Comparison of ENCODE assay signal across 7 cellular contexts in the genomic region with DNA sequence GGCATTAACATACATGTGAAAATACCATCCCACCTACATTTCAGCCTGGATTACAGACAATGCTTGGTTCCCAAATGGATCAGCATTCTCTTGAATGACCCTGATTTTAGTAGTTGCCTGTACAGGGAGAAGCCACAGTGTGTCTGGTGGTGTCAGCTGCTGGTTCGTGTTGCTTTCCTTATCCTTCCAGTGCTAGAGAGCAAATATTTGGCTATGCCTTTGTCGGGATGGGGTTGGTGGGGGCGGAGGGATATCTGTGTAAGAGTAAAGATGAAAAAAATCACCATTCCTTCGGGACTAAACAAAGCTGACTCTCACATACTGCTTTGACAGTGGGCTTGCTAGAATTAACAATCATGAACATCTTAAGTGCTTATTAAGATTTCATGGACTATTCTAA.
"Had no signal": no experiment of that assay in that cellular context is flagged by ENCODE, and none has a peak within 500 bp of the region (broad histone marks: within the 10 kb centered on the region; RNA-seq: fewer than 3 reads in every experiment).

No MANE protein-coding gene starts in this region.

- H3K9me3 Mint-ChIP-seq: H9 had no signal

- H3K4me3 Mint-ChIP-seq: GM23338, H9 had no signal

- H3K27ac Mint-ChIP-seq: GM23338 had no signal

- H3K27ac ChIP-seq: HL-60 had no signal

- DNase-seq: H9, HCEC 1CT, IMR-90, KG1 had no signal

- H3K4me3 ChIP-seq: GM23338, K562 had no signal

- H3K4me2 ChIP-seq: GM23338 had no signal
